Comparison of ENCODE assay signal across 24 cellular contexts in genomic region chr7:95547949-95548348, GRCh38. TPM values are rescaled to one million over a fixed set of nuclear protein-coding genes. Genes with fewer than 3 reads are reported as not detected.
A peak's percentile ranks its signal among the peaks of the same experiment; 100 is the strongest.
DNase-seq lines count a peak whose midpoint lies in the region; ATAC-seq and TF ChIP-seq lines count a peak whose summit lies in the region.
"Had no signal": no experiment of that assay in that cellular context is flagged by ENCODE, and none has a peak within 500 bp of the region (broad histone marks: within the 10 kb centered on the region; RNA-seq: fewer than 3 reads in every experiment).

No MANE protein-coding gene starts in this region.

- H3K4me1 ChIP-seq in muscle layer of duodenum (ENCODE audit: control insufficient read depth in 1 of 2, insufficient read depth in 2 of 2, low read length in 2 of 2), result peaks cover 26 to 46% of the 10 kb centered on the region in 2 donors
- H3K4me1 ChIP-seq in testis, result peaks cover 35% of the 10 kb centered on the region
- H3K4me1 ChIP-seq: Caco-2 had no signal

- intact Hi-C loops in testis (cut with DNase I; ENCODE audit: low total_unique reads), result loop anchor here (10.0 kb wide), 1 partner anchor 57 kb away; no protein-coding TSS in a partner anchor
- intact Hi-C loops in natural killer cell (cut with micrococcal nuclease), result no loop called here

- H3K9me3 ChIP-seq in muscle layer of duodenum (ENCODE audit: control insufficient read depth in 1 of 2, low read length in 2 of 2) (no peaks in the 10 kb centered on the region), testis (no peaks in the 10 kb centered on the region)
- H3K9me3 ChIP-seq: Caco-2, mucosa of descending colon, SJCRH30 had no signal

- ATAC-seq in natural killer cell, result no peak
- ATAC-seq: K562; mucosa of descending colon; stimulated activated naive B cell treated with anti-CD40 and anti-IgM and Interleukin-4, amounts not matched to agents 10 μg/mL and 1 μg/mL and 100 μg/mL, for 72 hours; WTC11 had no signal

- 45 to 70% methylated on average over 1 to 2 of the region's 2 CpGs for WGBS in testis, 2 donors

- H3K4me3 ChIP-seq in coronary artery, result peak overlapping the region; percentile 1
- H3K4me3 ChIP-seq in muscle layer of duodenum (ENCODE audit: low read depth in 1 of 2, low read length in 2 of 2), result no peak overlapping the region
- no peak overlapping the region for H3K4me3 ChIP-seq in testis
- H3K4me3 ChIP-seq: K562, mucosa of descending colon, SJCRH30 had no signal

- no peaks in the 10 kb centered on the region for H3K9me3 Mint-ChIP-seq in natural killer cell
- H3K9me3 Mint-ChIP-seq: activated CD4-positive, alpha-beta memory T cell treated with anti-CD3 and anti-CD28 coated beads for 36 hours; stimulated activated naive B cell treated with anti-CD40 and anti-IgM and Interleukin-4, amounts not matched to agents 10 μg/mL and 1 μg/mL and 100 μg/mL, for 72 hours; WTC11 had no signal

- peak overlapping the region; percentile 95 to 98 for H3K27ac ChIP-seq in coronary artery
- peak overlapping the region; percentile 76 for H3K27ac ChIP-seq in muscle layer of duodenum (ENCODE audit: low read length)
- H3K27ac ChIP-seq in testis, result peak overlapping the region; percentile 21 to 94
- H3K27ac ChIP-seq: SJCRH30 had no signal

- H3K36me3 ChIP-seq in muscle layer of duodenum (ENCODE audit: control insufficient read depth in 1 of 2, insufficient read depth in 2 of 2, low read length in 2 of 2) (no peaks in the 10 kb centered on the region), testis (ENCODE audit: low read depth, missing control alignments) (no peaks in the 10 kb centered on the region)
- H3K36me3 ChIP-seq: SJCRH30 had no signal

- TF ChIP-seq CTCF in coronary artery (IDR thresholded peaks at IDR 0.05) (no peak), testis (IDR thresholded peaks at IDR 0.05) (no peak), natural killer cell (IDR thresholded peaks at IDR 0.05) (no peak)

- no peaks in the 10 kb centered on the region for H3K27me3 Mint-ChIP-seq in natural killer cell (ENCODE audit: low read depth in 2 of 2)
- H3K27me3 Mint-ChIP-seq: stimulated activated naive B cell treated with anti-CD40 and anti-IgM and Interleukin-4, amounts not matched to agents 10 μg/mL and 1 μg/mL and 100 μg/mL, for 72 hours had no signal

- no peaks in the 10 kb centered on the region for H3K27me3 ChIP-seq in muscle layer of duodenum (ENCODE audit: low read depth, low read length)
- H3K27me3 ChIP-seq in testis, result no peaks in the 10 kb centered on the region
- H3K27me3 ChIP-seq: SJCRH30 had no signal

- peaks cover 6% of the 10 kb centered on the region in 2 donors for H3K4me1 Mint-ChIP-seq in natural killer cell

- DNase-seq in HuH-7.5 (ENCODE audit: low spot score), result peak; percentile 25
- no peak for DNase-seq in coronary artery (ENCODE audit: low spot score)
- no peak for DNase-seq in testis
- DNase-seq in effector CD8-positive, alpha-beta T cell (lab: John Stamatoyannopoulos, UW), result no peak
- no peak for DNase-seq in natural killer cell
- no peak for DNase-seq in KG1 (lab: John Stamatoyannopoulos, UW)
- DNase-seq in cerebellar nuclear complex (lab: John Stamatoyannopoulos, UW), result no peak
- DNase-seq: activated CD4-positive, alpha-beta memory T cell treated with anti-CD3 and anti-CD28 coated beads for 36 hours; anterior cingulate cortex; Caco-2; HCEC 1CT; kidney glomerular epithelial cell; mucosa of descending colon; MV-4-11; NCI-H187; NCI-H748 treated with DMSO at 0.1 percent for 48 hours; nucleus accumbens; OCI-M1; SJCRH30; stimulated activated naive B cell treated with anti-CD40 and anti-IgM and Interleukin-4, amounts not matched to agents 10 μg/mL and 1 μg/mL and 100 μg/mL, for 72 hours; T-helper 2 cell had no signal

- no peak overlapping the region for H3K27ac Mint-ChIP-seq in natural killer cell
- H3K27ac Mint-ChIP-seq: activated CD4-positive, alpha-beta memory T cell treated with anti-CD3 and anti-CD28 coated beads for 36 hours; stimulated activated naive B cell treated with anti-CD40 and anti-IgM and Interleukin-4, amounts not matched to agents 10 μg/mL and 1 μg/mL and 100 μg/mL, for 72 hours; WTC11 had no signal

- H3K4me3 Mint-ChIP-seq in natural killer cell, result no peak overlapping the region
- H3K4me3 Mint-ChIP-seq: activated CD4-positive, alpha-beta memory T cell treated with anti-CD3 and anti-CD28 coated beads for 36 hours; stimulated activated naive B cell treated with anti-CD40 and anti-IgM and Interleukin-4, amounts not matched to agents 10 μg/mL and 1 μg/mL and 100 μg/mL, for 72 hours; WTC11 had no signal

- no peaks in the 10 kb centered on the region for H3K36me3 Mint-ChIP-seq in natural killer cell
- H3K36me3 Mint-ChIP-seq: activated CD4-positive, alpha-beta memory T cell treated with anti-CD3 and anti-CD28 coated beads for 36 hours; stimulated activated naive B cell treated with anti-CD40 and anti-IgM and Interleukin-4, amounts not matched to agents 10 μg/mL and 1 μg/mL and 100 μg/mL, for 72 hours; WTC11 had no signal

- no peak for TF ChIP-seq POLR2A in testis (IDR thresholded peaks at IDR 0.05)

RNA-seq across cellular contexts. Expression of gene PDK4, which starts 48.4 kb away (rescaled TPM):
- total RNA-seq in testis (10 to 100 TPM; 29.6 to 32.8 TPM), natural killer cell (1 to 10 TPM in 2 of 3 donors, under 1 TPM in 1; 0.78 to 3.8 (median 2.3) TPM)
- polyA plus RNA-seq in testis (ENCODE audit: insufficient read depth, low read depth, low replicate concordance), result 24.9 TPM
- total RNA-seq: activated CD4-positive, alpha-beta memory T cell treated with anti-CD3 and anti-CD28 coated beads for 36 hours had no signal

Comparison
In these comparisons a context has a peak if more than half of its experiments do, and no peak if none do; other contexts are left out.
1. RNA of gene PDK4, which starts 48.4 kb away (total RNA-seq): 29.6 to 32.8 TPM in testis; 0.78 to 3.8 TPM in natural killer cell; every median in the first group is over 4 times any median in the second.
2. Peak in every context shown above with its lines, with median percentiles within 50 percentile points of each other: H3K27ac ChIP-seq.